Comparison of ENCODE assay signal across 22 cellular contexts in the genomic region with DNA sequence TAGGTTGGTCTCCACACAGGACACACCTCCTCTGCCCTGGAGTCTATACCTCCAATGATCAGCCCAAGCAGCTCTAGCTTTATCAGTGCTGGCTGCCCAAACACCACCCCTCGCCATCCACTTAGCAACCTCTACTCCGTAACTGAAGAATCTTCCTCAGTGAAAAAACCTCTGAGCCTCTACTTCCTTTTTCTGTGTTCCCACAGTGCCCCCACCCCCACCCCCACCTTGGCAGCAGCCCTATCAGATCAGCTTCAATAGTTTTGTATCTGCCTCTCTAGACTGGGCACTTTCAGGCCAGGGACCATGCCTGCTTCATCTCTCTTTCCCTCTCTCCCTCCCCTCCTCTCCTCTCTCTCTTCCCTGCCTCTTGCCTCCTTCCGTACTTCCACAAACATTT.
"Had no signal": no experiment of that assay in that cellular context is flagged by ENCODE, and none has a peak within 500 bp of the region (broad histone marks: within the 10 kb centered on the region; RNA-seq: fewer than 3 reads in every experiment).

No MANE protein-coding gene starts in this region.

- H3K36me3 ChIP-seq: ovary, right lobe of liver, thoracic aorta, upper lobe of left lung had no signal

- H3K27me3 ChIP-seq: dorsolateral prefrontal cortex, ovary, right lobe of liver, upper lobe of left lung had no signal

- H3K4me3 ChIP-seq: dorsolateral prefrontal cortex, ovary, right lobe of liver, thoracic aorta, upper lobe of left lung had no signal

- DNase-seq: activated CD4-positive, alpha-beta T cell treated with anti-CD3 and anti-CD28 coated beads for 1 hour; activated CD4-positive, alpha-beta T cell treated with anti-CD3 and anti-CD28 coated beads, Interleukin-2, amount 50 U/mL, for 4 hours; activated CD8-positive, alpha-beta memory T cell treated with anti-CD3 and anti-CD28 coated beads, Interleukin-2, amount 10 ng/mL, durations not matched to agents 7 days and 5 days; activated naive CD4-positive, alpha-beta T cell treated with Interleukin-2 at 50 U/mL for 16 hours; activated naive CD8-positive, alpha-beta T cell treated with anti-CD3 and anti-CD28 coated beads, Interleukin-2, amount 10 ng/mL, durations not matched to agents 7 days and 5 days; central memory CD4-positive, alpha-beta T cell; dorsolateral prefrontal cortex; foreskin fibroblast; glutamatergic neuron; hippocampal formation; left cardiac atrium; natural killer cell; ovary; right lobe of liver; small intestine; stimulated activated CD4-positive, alpha-beta T cell treated with anti-CD3 and anti-CD28 coated beads, Interleukin-4, amount 100 ng/mL, for 1 hour; T-helper 9 cell; upper lobe of left lung had no signal

- H3K27ac ChIP-seq: dorsolateral prefrontal cortex, ovary, right lobe of liver, thoracic aorta, upper lobe of left lung, VCaP had no signal

- ATAC-seq: activated CD8-positive, alpha-beta memory T cell treated with anti-CD3 and anti-CD28 coated beads, Interleukin-2, amount 10 ng/mL, durations not matched to agents 7 days and 5 days; left cardiac atrium; natural killer cell; right lobe of liver had no signal

- FAIRE-seq: colon, islet of Langerhans, small intestine had no signal

- H3K9me3 ChIP-seq: ovary, right lobe of liver, thoracic aorta, upper lobe of left lung had no signal

- H3K4me1 ChIP-seq: right lobe of liver had no signal
